ENCODE assay signal across 8 cellular contexts in genomic region chr10:94545277-94546057, GRCh38. TPM values are rescaled to one million over a fixed set of nuclear protein-coding genes. Genes with fewer than 3 reads are reported as not detected.
A peak's percentile ranks its signal among the peaks of the same experiment; 100 is the strongest.
DNase-seq lines count a peak whose midpoint lies in the region; ATAC-seq and TF ChIP-seq lines count a peak whose summit lies in the region.

HELLS (plus strand) TSS chr10:94545788; CDS start chr10:94545922, 134 bp downstream.

- H3K4me1 Mint-ChIP-seq in progenitor cell of endocrine pancreas (ENCODE audit: low read depth), result peaks cover 25% of the 10 kb centered on the region

- peak within 1 kb of the TSS; percentile 61 for H3K27ac ChIP-seq in upper lobe of right lung

- peaks cover 10% of the 10 kb centered on the region for H3K4me1 ChIP-seq in adipocyte (ENCODE audit: control insufficient read depth, insufficient read depth, low read length)
- peaks cover 9% of the 10 kb centered on the region for H3K4me1 ChIP-seq in upper lobe of right lung

- H3K27me3 ChIP-seq in adipocyte (replicated peaks; ENCODE audit: control insufficient read depth, insufficient read depth, low read length) (no peaks in the 10 kb centered on the region), upper lobe of right lung (no peaks in the 10 kb centered on the region)

- H3K9me3 ChIP-seq in adipocyte (ENCODE audit: control insufficient read depth, low read length) (no peaks in the 10 kb centered on the region), upper lobe of right lung (no peaks in the 10 kb centered on the region)

- peak within 1 kb of the TSS; percentile 85 for H3K9ac ChIP-seq in adipocyte (ENCODE audit: low read length)

- DNase-seq in GM13976 (ENCODE audit: low spot score), result peak; percentile 91
- DNase-seq in NCI-H128 (lab: John Stamatoyannopoulos, UW; ENCODE audit: unreplicated experiment), result peak; percentile 66
- DNase-seq in T follicular helper cell (ENCODE audit: low read depth), result peak; percentile 59
- peak; percentile 96 for DNase-seq in adipocyte (ENCODE audit: low read depth)
- DNase-seq in left cardiac atrium, result peak; percentile 80
- DNase-seq in progenitor cell of endocrine pancreas (ENCODE audit: low spot score, unreplicated experiment), result peak; percentile 79
- peak; percentile 89 for DNase-seq in upper lobe of right lung

- peaks cover 2% of the 10 kb centered on the region for H3K36me3 Mint-ChIP-seq in progenitor cell of endocrine pancreas (ENCODE audit: insufficient read depth)

- in situ Hi-C loops in GM13976 (cut with MboI; ENCODE audit: low sequenced_read_pairs, unreplicated experiment), result no loop called here

- no peaks in the 10 kb centered on the region for H3K9me3 Mint-ChIP-seq in progenitor cell of endocrine pancreas (ENCODE audit: low read depth)

- peak within 1 kb of the TSS; percentile 98 for H3K27ac Mint-ChIP-seq in progenitor cell of endocrine pancreas

- H3K36me3 ChIP-seq in adipocyte (ENCODE audit: control insufficient read depth, insufficient read depth, low read length, severe bottlenecking) (no peaks in the 10 kb centered on the region), upper lobe of right lung (no peaks in the 10 kb centered on the region)

- peak within 1 kb of the TSS; percentile 88 for H3K4me3 ChIP-seq in adipocyte (ENCODE audit: low read length)
- H3K4me3 ChIP-seq in upper lobe of right lung, result peak within 1 kb of the TSS; percentile 77

- ATAC-seq in HG02763 (IDR thresholded peaks at IDR 0.05; ENCODE audit: unreplicated experiment), result peak; percentile 81
- peak; percentile 93 to 95 for ATAC-seq in left cardiac atrium
- peak; percentile 92 for ATAC-seq in upper lobe of right lung

- H3K27me3 Mint-ChIP-seq in progenitor cell of endocrine pancreas, result no peaks in the 10 kb centered on the region

- intact Hi-C loops in left cardiac atrium (cut with DNase I) (no loop called here), upper lobe of right lung (cut with DNase I) (no loop called here)

- H3K4me3 Mint-ChIP-seq in progenitor cell of endocrine pancreas (ENCODE audit: low read depth), result peak within 1 kb of the TSS; percentile 99

- no peak for TF ChIP-seq CTCF in GM13976 (IDR thresholded peaks at IDR 0.05; ENCODE audit: borderline replicate concordance, control extremely low read depth, extremely low read depth, insufficient read depth, missing control alignments)
- no peak for TF ChIP-seq CTCF in progenitor cell of endocrine pancreas (IDR thresholded peaks at IDR 0.05; ENCODE audit: unreplicated experiment)
- no peak for TF ChIP-seq CTCF in upper lobe of right lung (IDR thresholded peaks at IDR 0.05)

RNA-seq across cellular contexts. Expression of gene HELLS, which starts in this region (rescaled TPM):
- total RNA-seq in left cardiac atrium (1 to 10 TPM; 3.2 to 3.5 TPM), progenitor cell of endocrine pancreas (118 and 132 TPM in 2 replicates), upper lobe of right lung (3.3 TPM)

Comparison
In these comparisons a context has a peak if more than half of its experiments do, and no peak if none do; other contexts are left out.
1. Peak in every context shown above with its lines: DNase-seq, ATAC-seq, H3K4me3 ChIP-seq and H3K27ac ChIP-seq.
2. RNA of gene HELLS (total RNA-seq): 118 to 132 TPM in progenitor cell of endocrine pancreas; 3.2 to 3.5 TPM in left cardiac atrium and 3.3 TPM in upper lobe of right lung (single experiment); every median in the first group is over 10 times any median in the second.